17 cellular contexts compared by ENCODE assay signal in the genomic region with DNA sequence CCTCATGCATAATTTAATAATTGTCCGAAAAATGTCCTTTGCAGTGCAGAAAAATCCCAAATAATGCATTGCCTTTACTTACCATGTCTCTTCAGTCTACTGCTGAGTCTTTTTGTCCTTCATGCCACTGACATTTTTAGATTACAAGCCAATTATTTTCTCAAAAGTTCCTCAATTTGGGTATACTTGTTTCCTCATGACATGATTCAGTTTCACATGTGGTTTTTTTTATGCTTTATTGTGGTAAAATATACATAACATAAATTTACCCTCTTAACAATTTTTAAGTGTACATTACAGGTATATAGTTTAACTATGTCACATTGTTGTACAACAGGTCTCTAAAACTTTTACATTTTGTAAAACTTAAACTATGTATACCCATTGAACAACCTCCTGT.
DNase-seq lines count a peak whose midpoint lies in the region; ATAC-seq lines count a peak whose summit lies in the region.
"Had no signal": no experiment of that assay in that cellular context is flagged by ENCODE, and none has a peak within 500 bp of the region (broad histone marks: within the 10 kb centered on the region; RNA-seq: fewer than 3 reads in every experiment).

No MANE protein-coding gene starts in this region.

- peaks cover 52 to 72% (median 67%) of the 10 kb centered on the region in 3 donors for H3K4me1 Mint-ChIP-seq in naive B cell

- no peaks in the 10 kb centered on the region for H3K27me3 Mint-ChIP-seq in naive B cell

- H3K27ac Mint-ChIP-seq in naive B cell = peak overlapping the region in 2 of 6 donors; percentile 61 to 63
- H3K27ac Mint-ChIP-seq: activated naive CD4-positive, alpha-beta T cell treated with anti-CD3 and anti-CD28 coated beads, Interleukin-2, amount 50 U/mL, for 72 hours had no signal

- H3K9me3 Mint-ChIP-seq in naive B cell = peaks cover 0 to 4% (median 0%) of the 10 kb centered on the region in 7 donors
- H3K9me3 Mint-ChIP-seq: activated naive CD4-positive, alpha-beta T cell treated with anti-CD3 and anti-CD28 coated beads, Interleukin-2, amount 50 U/mL, for 72 hours had no signal

- DNase-seq in NOMO-1 (lab: John Stamatoyannopoulos, UW; ENCODE audit: unreplicated experiment in 2 of 2) (peak; percentile 48 to 84), naive B cell (peak; percentile 12), NCI-H2171 (lab: John Stamatoyannopoulos, UW) (no peak), DMS53 (lab: John Stamatoyannopoulos, UW) (no peak), NCI-H1092 treated with DMSO at 0.1 percent for 48 hours (lab: John Stamatoyannopoulos, UW) (no peak)
- DNase-seq: activated CD4-positive, CD25-positive, alpha-beta regulatory T cell treated with anti-CD3 and anti-CD28 coated beads, Interleukin-2, amount 50 U/mL, for 72 hours; activated CD8-positive, alpha-beta memory T cell treated with anti-CD3 and anti-CD28 coated beads, Interleukin-2, amount 50 U/mL, for 48 hours; effector memory CD4-positive, alpha-beta T cell; EL; H7; NCI-H2029 treated with DMSO at 0.1 percent for 48 hours; NCI-H69; stimulated activated CD4-positive, alpha-beta T cell treated with anti-CD3 and anti-CD28 coated beads, Interleukin-15, amount 100 ng/mL, for 24 hours had no signal

- H3K4me3 Mint-ChIP-seq in naive B cell = peak overlapping the region in 7 of 8 donors; percentile 3 to 73 (median 26)

- ATAC-seq in GM18909 (IDR thresholded peaks at IDR 0.05; ENCODE audit: poor library complexity, unreplicated experiment) = peak; percentile 6
- ATAC-seq in HG02852 (IDR thresholded peaks at IDR 0.05; ENCODE audit: unreplicated experiment) = peak; percentile 3
- peak; percentile 40 for ATAC-seq in naive B cell (ENCODE audit: low read depth in 2 of 2)
- no peak for ATAC-seq in GM21360 (IDR thresholded peaks at IDR 0.05; ENCODE audit: unreplicated experiment)

- H3K36me3 Mint-ChIP-seq in naive B cell = peaks cover 0 to 5% of the 10 kb centered on the region in 2 donors

Comparison
In these comparisons a context has a peak if more than half of its experiments do, and no peak if none do; other contexts are left out.
1. DNase-seq: peak in NOMO-1 (2 of 2) and naive B cell (single experiment); none in NCI-H2171 (single experiment), DMS53 (single experiment) and NCI-H1092 treated with DMSO at 0.1 percent for 48 hours (single experiment).